Comparison of ENCODE assay signal across 8 cellular contexts in genomic region chr1:23422313-23422877, GRCh38. TPM values are rescaled to one million over a fixed set of nuclear protein-coding genes. Genes with fewer than 3 reads are reported as not detected.
DNase-seq lines count a peak whose midpoint lies in the region; ATAC-seq and TF ChIP-seq lines count a peak whose summit lies in the region.

No MANE protein-coding gene starts in this region.

- no peaks in the 10 kb centered on the region for H3K9me3 Mint-ChIP-seq in HFFc6
- no peaks in the 10 kb centered on the region for H3K9me3 Mint-ChIP-seq in T-helper 2 cell treated with Interferon-gamma antibody and Interleukin-4, amounts not matched to agents 5 μg/mL and 100 μg/mL, for 36 hours

- H3K4me1 ChIP-seq in right lobe of liver = peaks cover 0 to 43% (median 21%) of the 10 kb centered on the region in 4 donors
- peaks cover 44% of the 10 kb centered on the region for H3K4me1 ChIP-seq in stomach smooth muscle (ENCODE audit: control insufficient read depth, insufficient read depth, low read length)

- intact Hi-C loops in right lobe of liver (cut with DNase I) = loop anchor here in 1 of 2 donors (10.0 kb wide), 1 partner anchor 62 kb away; the partner anchor contains the start of gene ASAP3

- H3K9ac ChIP-seq in stomach smooth muscle (ENCODE audit: low read length in 2 of 2) = peak overlapping the region; percentile 34 to 64

- no peaks in the 10 kb centered on the region for H3K27me3 ChIP-seq in right lobe of liver
- no peaks in the 10 kb centered on the region for H3K27me3 ChIP-seq in stomach smooth muscle (ENCODE audit: control insufficient read depth in 1 of 2, insufficient read depth in 2 of 2, low read length in 2 of 2)

- H3K9me3 ChIP-seq in right lobe of liver (no peaks in the 10 kb centered on the region), stomach smooth muscle (ENCODE audit: control insufficient read depth in 2 of 2, low read length in 2 of 2) (no peaks in the 10 kb centered on the region)

- H3K4me3 Mint-ChIP-seq in HFFc6 = peak overlapping the region; percentile 38
- H3K4me3 Mint-ChIP-seq in T-helper 2 cell treated with Interferon-gamma antibody and Interleukin-4, amounts not matched to agents 5 μg/mL and 100 μg/mL, for 36 hours = peak overlapping the region; percentile 84

- DNase-seq in HFFc6 = peak; percentile 47
- DNase-seq in T-helper 2 cell treated with Interferon-gamma antibody and Interleukin-4, amounts not matched to agents 5 μg/mL and 100 μg/mL, for 36 hours (ENCODE audit: low spot score) = peak; percentile 32
- DNase-seq in brain pericyte (ENCODE audit: low read depth, low spot score) = peak; percentile 32
- DNase-seq in right lobe of liver = peak; percentile 76 to 86 (median 83)

- peaks cover 27% of the 10 kb centered on the region for H3K4me1 Mint-ChIP-seq in HFFc6 (ENCODE audit: low read depth)
- peaks cover 30% of the 10 kb centered on the region for H3K4me1 Mint-ChIP-seq in T-helper 2 cell treated with Interferon-gamma antibody and Interleukin-4, amounts not matched to agents 5 μg/mL and 100 μg/mL, for 36 hours (ENCODE audit: low read depth)

- TF ChIP-seq CTCF in HFFc6 (IDR thresholded peaks at IDR 0.05) (no peak), right lobe of liver (IDR thresholded peaks at IDR 0.05) (no peak)

- peak overlapping the region; percentile 74 for H3K27ac Mint-ChIP-seq in HFFc6
- peak overlapping the region; percentile 58 for H3K27ac Mint-ChIP-seq in T-helper 2 cell treated with Interferon-gamma antibody and Interleukin-4, amounts not matched to agents 5 μg/mL and 100 μg/mL, for 36 hours

- H3K4me3 ChIP-seq in right lobe of liver = peak overlapping the region; percentile 10 to 87 (median 80)
- H3K4me3 ChIP-seq in stomach smooth muscle (ENCODE audit: low read length in 2 of 2) = peak overlapping the region; percentile 5 to 82

- H3K36me3 ChIP-seq in right lobe of liver (peaks cover 0 to 2% (median under 1%) of the 10 kb centered on the region in 4 donors), stomach smooth muscle (ENCODE audit: control insufficient read depth in 2 of 2, insufficient read depth in 2 of 2, low read length in 2 of 2) (peaks cover 0 to 5% of the 10 kb centered on the region in 2 donors)

- peak; percentile 18 for TF ChIP-seq POLR2A in right lobe of liver (IDR thresholded peaks at IDR 0.05)

- H3K36me3 Mint-ChIP-seq in HFFc6 (ENCODE audit: low read depth) = no peaks in the 10 kb centered on the region
- peaks cover 2% of the 10 kb centered on the region for H3K36me3 Mint-ChIP-seq in T-helper 2 cell treated with Interferon-gamma antibody and Interleukin-4, amounts not matched to agents 5 μg/mL and 100 μg/mL, for 36 hours (ENCODE audit: low read depth)

- peaks cover 4% of the 10 kb centered on the region for H3K27me3 Mint-ChIP-seq in HFFc6 (ENCODE audit: insufficient read depth)
- H3K27me3 Mint-ChIP-seq in T-helper 2 cell treated with Interferon-gamma antibody and Interleukin-4, amounts not matched to agents 5 μg/mL and 100 μg/mL, for 36 hours (ENCODE audit: low read depth) = peaks cover 31% of the 10 kb centered on the region

- ATAC-seq in right lobe of liver = peak; percentile 26 to 59 (median 46)
- ATAC-seq in GM19324 (IDR thresholded peaks at IDR 0.05; ENCODE audit: low FRiP score, unreplicated experiment) = no peak
- no peak for ATAC-seq in GM21390 (IDR thresholded peaks at IDR 0.05; ENCODE audit: unreplicated experiment)
- ATAC-seq in HG02642 (IDR thresholded peaks at IDR 0.05; ENCODE audit: poor library complexity, unreplicated experiment) = no peak

- WGBS in right lobe of liver (ENCODE audit: insufficient coverage, low coverage, low lambda C conversion rate, missing lambda C conversion rate) = 8% methylated on average over 12 of the region's 13 CpGs

- H3K27ac ChIP-seq in right lobe of liver (peak overlapping the region; percentile 14 to 79 (median 74)), stomach smooth muscle (ENCODE audit: low read length) (peak overlapping the region; percentile 76)

RNA-seq across cellular contexts. Expression of gene TCEA3, which starts 2.2 kb away (rescaled TPM):
- 1 to 10 TPM; 6.0 to 8.4 (median 7.1) TPM for total RNA-seq in HFFc6 (2021; fragmentation: NEBNext Ultra II Directional; extraction: Animal tissue kit (Norgen Biotek cat#: 25700))
- 10 to 100 TPM; 53.3 to 94.0 (median 63.2) TPM for total RNA-seq in right lobe of liver

RNA-seq across cellular contexts. Expression of gene ZNF436, which starts 52.8 kb away (rescaled TPM):
- total RNA-seq in HFFc6 (2021; fragmentation: NEBNext Ultra II Directional; extraction: Animal tissue kit (Norgen Biotek cat#: 25700)) = 1 to 10 TPM; 7.3 to 9.9 (median 8.8) TPM
- 1 to 10 TPM; 2.8 to 4.5 (median 3.4) TPM for total RNA-seq in right lobe of liver

Comparison
In these comparisons a context has a peak if more than half of its experiments do, and no peak if none do; other contexts are left out.
1. DNase-seq: peak in every context shown above with its lines; median percentile 83 in right lobe of liver; 47 in HFFc6; 32 in T-helper 2 cell treated with Interferon-gamma antibody and Interleukin-4, amounts not matched to agents 5 μg/mL and 100 μg/mL, for 36 hours; 32 in brain pericyte.
2. ATAC-seq: peak in right lobe of liver (4 of 4); none in GM19324 (single experiment), GM21390 (single experiment) and HG02642 (single experiment).
3. RNA of gene TCEA3, which starts 2.2 kb away (total RNA-seq): 53.3 to 94.0 TPM in right lobe of liver; 6.0 to 8.4 TPM in HFFc6; every median in the first group is over 4 times any median in the second.